13 cellular contexts compared by ENCODE assay signal in genomic region chr7:7156663-7157062, GRCh38. TPM values are rescaled to one million over a fixed set of nuclear protein-coding genes. Genes with fewer than 3 reads are reported as not detected.
DNase-seq lines count a peak whose midpoint lies in the region; ATAC-seq and TF ChIP-seq lines count a peak whose summit lies in the region.
"Had no signal": no experiment of that assay in that cellular context is flagged by ENCODE, and none has a peak within 500 bp of the region (broad histone marks: within the 10 kb centered on the region; RNA-seq: fewer than 3 reads in every experiment).

No MANE protein-coding gene starts in this region.

- TF ChIP-seq CTCF in DND-41 (IDR thresholded peaks at IDR 0.05; ENCODE audit: borderline replicate concordance, extremely low read depth, low read length, poor library complexity, severe bottlenecking) = no peak

- DNase-seq in DND-41 (peak; percentile 53), Karpas-422 (peak; percentile 11), aorta (no peak)
- DNase-seq in activated T-helper 2 cell treated with anti-CD3 and anti-CD28 coated beads, Interferon-gamma antibody, Interleukin-2, Interleukin-4, amounts not matched to agents 10 μg/mL and 5 μg/mL and 100 μg/mL, durations not matched to agents 14 hours and 24 hours and 36 hours (ENCODE audit: low spot score) = no peak
- peak in 3 of 9 donors; percentile 14 to 30 (median 18) for DNase-seq in naive thymus-derived CD4-positive, alpha-beta T cell
- DNase-seq: amygdala, Caco-2, NCI-H1436 treated with DMSO at 0.1 percent for 48 hours, NCI-H82 had no signal

- peaks cover 10% of the 10 kb centered on the region for H3K9me3 ChIP-seq in DND-41 (ENCODE audit: insufficient read depth, low read length, severe bottlenecking)
- H3K9me3 ChIP-seq in Karpas-422 (ENCODE audit: low read length) = no peaks in the 10 kb centered on the region
- peaks cover 0 to 5% (median 0%) of the 10 kb centered on the region in 3 experiments for H3K9me3 ChIP-seq in naive thymus-derived CD4-positive, alpha-beta T cell (ENCODE audit: control insufficient read depth in 2 of 3, low read length in 3 of 3)
- no peaks in the 10 kb centered on the region for H3K9me3 ChIP-seq in aorta (ENCODE audit: control insufficient read depth, low read length)
- H3K9me3 ChIP-seq: thoracic aorta had no signal

- intact Hi-C loops in activated T-helper 2 cell treated with anti-CD3 and anti-CD28 coated beads, Interferon-gamma antibody, Interleukin-2, Interleukin-4, amounts not matched to agents 10 μg/mL and 5 μg/mL and 100 μg/mL, durations not matched to agents 14 hours and 24 hours and 36 hours (cut with micrococcal nuclease) = loop anchor here (1.0 to 10.0 kb wide), 2 partner anchors 26 to 808 kb away; partner anchors contain the start of genes C1GALT1 and GLCCI1
- intact Hi-C loops in naive thymus-derived CD4-positive, alpha-beta T cell (cut with micrococcal nuclease) = loop anchor here (1.0 to 2.0 kb wide), 6 partner anchors 9 to 484 kb away; partner anchors contain the start of genes C1GALT1 (in 2 of the 2), MIOS (in 1 of the 2) and UMAD1 (in 1 of the 2)
- intact Hi-C loops in aorta (cut with DNase I) = no loop called here

- CTCF ChIA-PET in naive thymus-derived CD4-positive, alpha-beta T cell (lab: Charles Lee) = interaction anchor here (0.7 to 2.4 kb wide), 4 partner anchors 26 to 53 kb away, joined by 3 to 21 read pairs (median 4); partner anchors contain the start of gene C1GALT1

- H3K27me3 ChIP-seq in DND-41 (ENCODE audit: insufficient read depth, low read length, poor library complexity) (no peaks in the 10 kb centered on the region), Karpas-422 (ENCODE audit: low read length) (no peaks in the 10 kb centered on the region), aorta (ENCODE audit: control insufficient read depth in 1 of 2, insufficient read depth in 2 of 2, low read length in 1 of 2) (no peaks in the 10 kb centered on the region)
- H3K27me3 ChIP-seq in naive thymus-derived CD4-positive, alpha-beta T cell (ENCODE audit: control insufficient read depth in 2 of 2, insufficient read depth in 2 of 2, low read length in 2 of 2) = no peaks in the 10 kb centered on the region

- no peaks in the 10 kb centered on the region for H3K36me3 ChIP-seq in DND-41 (ENCODE audit: insufficient read depth, low read length)
- H3K36me3 ChIP-seq in Karpas-422 (ENCODE audit: insufficient read depth, low read length) = no peaks in the 10 kb centered on the region
- H3K36me3 ChIP-seq in naive thymus-derived CD4-positive, alpha-beta T cell (ENCODE audit: control insufficient read depth in 2 of 3, insufficient read depth in 3 of 3, low read length in 3 of 3) = no peaks in the 10 kb centered on the region
- no peaks in the 10 kb centered on the region for H3K36me3 ChIP-seq in aorta (ENCODE audit: control insufficient read depth in 1 of 2, insufficient read depth in 2 of 2, low read length in 1 of 2)
- H3K36me3 ChIP-seq: thoracic aorta had no signal

- H3K9me3 Mint-ChIP-seq in activated T-helper 2 cell treated with anti-CD3 and anti-CD28 coated beads, Interferon-gamma antibody, Interleukin-2, Interleukin-4, amounts not matched to agents 10 μg/mL and 5 μg/mL and 100 μg/mL, durations not matched to agents 14 hours and 24 hours and 36 hours = peaks cover 44% of the 10 kb centered on the region
- H3K9me3 Mint-ChIP-seq in naive thymus-derived CD4-positive, alpha-beta T cell = peaks cover 0 to 30% (median 12%) of the 10 kb centered on the region in 11 donors

- H3K79me2 ChIP-seq in DND-41 (ENCODE audit: insufficient read depth, low read length) (peaks cover 24% of the 10 kb centered on the region), Karpas-422 (ENCODE audit: low read length) (no peaks in the 10 kb centered on the region)

- no peaks in the 10 kb centered on the region for H3K27me3 Mint-ChIP-seq in activated T-helper 2 cell treated with anti-CD3 and anti-CD28 coated beads, Interferon-gamma antibody, Interleukin-2, Interleukin-4, amounts not matched to agents 10 μg/mL and 5 μg/mL and 100 μg/mL, durations not matched to agents 14 hours and 24 hours and 36 hours (ENCODE audit: low read depth)
- H3K27me3 Mint-ChIP-seq in naive thymus-derived CD4-positive, alpha-beta T cell = no peaks in the 10 kb centered on the region

- H3K4me2 ChIP-seq in DND-41 (ENCODE audit: insufficient read depth, low read length) (peak overlapping the region; percentile 76), Karpas-422 (ENCODE audit: low read depth, low read length, poor library complexity, severe bottlenecking) (no peak overlapping the region)

- peaks cover 49% of the 10 kb centered on the region for H3K4me1 Mint-ChIP-seq in activated T-helper 2 cell treated with anti-CD3 and anti-CD28 coated beads, Interferon-gamma antibody, Interleukin-2, Interleukin-4, amounts not matched to agents 10 μg/mL and 5 μg/mL and 100 μg/mL, durations not matched to agents 14 hours and 24 hours and 36 hours (ENCODE audit: low read depth)
- peaks cover 46 to 85% (median 76%) of the 10 kb centered on the region in 7 donors for H3K4me1 Mint-ChIP-seq in naive thymus-derived CD4-positive, alpha-beta T cell

- POLR2A ChIA-PET in naive thymus-derived CD4-positive, alpha-beta T cell (lab: Charles Lee) = interaction anchor here (0.5 to 4.9 kb wide), 12 partner anchors 8 to 867 kb away, joined by 3 to 109 read pairs (median 4); partner anchors contain the start of gene C1GALT1

- H3K27ac ChIP-seq in DND-41 (ENCODE audit: low read length) (peak overlapping the region; percentile 94), Karpas-422 (ENCODE audit: low read length) (no peak overlapping the region), aorta (ENCODE audit: low read depth in 1 of 2, low read length in 2 of 2) (no peak overlapping the region)
- H3K27ac ChIP-seq in naive thymus-derived CD4-positive, alpha-beta T cell (ENCODE audit: low read depth, low read length) = peak overlapping the region; percentile 67
- H3K27ac ChIP-seq: SK-N-MC, thoracic aorta had no signal

- H3K27ac Mint-ChIP-seq in activated T-helper 2 cell treated with anti-CD3 and anti-CD28 coated beads, Interferon-gamma antibody, Interleukin-2, Interleukin-4, amounts not matched to agents 10 μg/mL and 5 μg/mL and 100 μg/mL, durations not matched to agents 14 hours and 24 hours and 36 hours = peak overlapping the region; percentile 80
- H3K27ac Mint-ChIP-seq in naive thymus-derived CD4-positive, alpha-beta T cell = peak overlapping the region; percentile 81 to 99 (median 92)

- ATAC-seq in DND-41 (ENCODE audit: insufficient read depth, low read depth) (peak; percentile 36), GM21786 (IDR thresholded peaks at IDR 0.05; ENCODE audit: unreplicated experiment) (no peak), HG03159 (IDR thresholded peaks at IDR 0.05; ENCODE audit: unreplicated experiment) (no peak), aorta (ENCODE audit: low FRiP score) (no peak)
- ATAC-seq in naive thymus-derived CD4-positive, alpha-beta T cell = no peak

- H4K20me1 ChIP-seq in DND-41 (ENCODE audit: insufficient read depth, low read length) (no peaks in the 10 kb centered on the region), Karpas-422 (ENCODE audit: insufficient read depth, low read depth, low read length) (no peaks in the 10 kb centered on the region)

- no peaks in the 10 kb centered on the region for H3K9me2 ChIP-seq in Karpas-422 (replicated peaks; ENCODE audit: insufficient read depth, low read length)

- H3K4me3 Mint-ChIP-seq in activated T-helper 2 cell treated with anti-CD3 and anti-CD28 coated beads, Interferon-gamma antibody, Interleukin-2, Interleukin-4, amounts not matched to agents 10 μg/mL and 5 μg/mL and 100 μg/mL, durations not matched to agents 14 hours and 24 hours and 36 hours (ENCODE audit: low read depth) = peak overlapping the region; percentile 24
- peak overlapping the region; percentile 51 to 90 (median 79) for H3K4me3 Mint-ChIP-seq in naive thymus-derived CD4-positive, alpha-beta T cell

- peak overlapping the region; percentile 5 to 54; a peak in 3 of 4 replicates for H3K4me3 ChIP-seq in DND-41 (ENCODE audit: low read depth in 1 of 2, low read length in 2 of 2)
- H3K4me3 ChIP-seq in Karpas-422 (ENCODE audit: low read length) = no peak overlapping the region
- peak overlapping the region; percentile 51 for H3K4me3 ChIP-seq in naive thymus-derived CD4-positive, alpha-beta T cell (ENCODE audit: low read length)
- no peak overlapping the region for H3K4me3 ChIP-seq in aorta (ENCODE audit: low read length in 2 of 2)
- H3K4me3 ChIP-seq: SK-N-MC, thoracic aorta had no signal

- H3K36me3 Mint-ChIP-seq in activated T-helper 2 cell treated with anti-CD3 and anti-CD28 coated beads, Interferon-gamma antibody, Interleukin-2, Interleukin-4, amounts not matched to agents 10 μg/mL and 5 μg/mL and 100 μg/mL, durations not matched to agents 14 hours and 24 hours and 36 hours (ENCODE audit: low read depth) = peaks cover 40% of the 10 kb centered on the region
- peaks cover 0 to 47% (median 4%) of the 10 kb centered on the region in 5 donors for H3K36me3 Mint-ChIP-seq in naive thymus-derived CD4-positive, alpha-beta T cell

- whole genome bisulfite sequencing in aorta, 2 donors = 68 to 75% methylated on average over 4 of the region's 4 CpGs

- H2AFZ ChIP-seq in DND-41 (ENCODE audit: low read depth, low read length) (peak overlapping the region; percentile 43), Karpas-422 (ENCODE audit: low read length) (no peak overlapping the region)

- H3K4me1 ChIP-seq in DND-41 (ENCODE audit: insufficient read depth, low read length) (peaks cover 49% of the 10 kb centered on the region), Karpas-422 (ENCODE audit: low read length) (peaks cover 15% of the 10 kb centered on the region), aorta (ENCODE audit: control insufficient read depth in 1 of 2, insufficient read depth in 2 of 2, low read length in 2 of 2) (no peaks in the 10 kb centered on the region)
- H3K4me1 ChIP-seq in naive thymus-derived CD4-positive, alpha-beta T cell (ENCODE audit: control insufficient read depth in 2 of 2, insufficient read depth in 2 of 2, low read length in 2 of 2) = peaks cover 34 to 51% of the 10 kb centered on the region in 2 donors

- H3K9ac ChIP-seq in DND-41 (ENCODE audit: low read depth, low read length) (peak overlapping the region; percentile 67), Karpas-422 (ENCODE audit: low read length) (no peak overlapping the region)

RNA-seq across cellular contexts. Expression of gene C1GALT1, which starts 25.7 kb away (rescaled TPM):
- 36.7 and 54.1 TPM in 2 replicates for total RNA-seq in Karpas-422 (2014; rRNA removed; shearing (Covaris generic); ENCODE audit: low replicate concordance)
- 37.1 and 37.6 TPM in 2 replicates for total RNA-seq in activated T-helper 2 cell treated with anti-CD3 and anti-CD28 coated beads, Interferon-gamma antibody, Interleukin-2, Interleukin-4, amounts not matched to agents 10 μg/mL and 5 μg/mL and 100 μg/mL, durations not matched to agents 14 hours and 24 hours and 36 hours
- 10 to 100 TPM; 51.4 to 60.1 (median 55.6) TPM for total RNA-seq in naive thymus-derived CD4-positive, alpha-beta T cell
- polyA plus RNA-seq in naive thymus-derived CD4-positive, alpha-beta T cell = 10 to 100 TPM; 47.9 to 54.5 TPM
- 10 to 100 TPM; 21.9 to 43.8 TPM for total RNA-seq in aorta
- polyA plus RNA-seq in aorta = 1 to 10 TPM; 3.4 to 5.0 TPM

Comparison
In these comparisons a context has a peak if more than half of its experiments do, and no peak if none do; other contexts are left out.
1. DNase-seq: peak in DND-41 (single experiment) and Karpas-422 (single experiment); none in activated T-helper 2 cell treated with anti-CD3 and anti-CD28 coated beads, Interferon-gamma antibody, Interleukin-2, Interleukin-4, amounts not matched to agents 10 μg/mL and 5 μg/mL and 100 μg/mL, durations not matched to agents 14 hours and 24 hours and 36 hours (single experiment) and aorta (0 of 2).
2. H3K27ac ChIP-seq: peak in DND-41 (single experiment) and naive thymus-derived CD4-positive, alpha-beta T cell (single experiment); none in Karpas-422 (single experiment) and aorta (0 of 2).
3. H3K4me3 ChIP-seq: peak in DND-41 (2 of 2) and naive thymus-derived CD4-positive, alpha-beta T cell (single experiment); none in Karpas-422 (single experiment) and aorta (0 of 2).
4. intact Hi-C loops: an anchor here in activated T-helper 2 cell treated with anti-CD3 and anti-CD28 coated beads, Interferon-gamma antibody, Interleukin-2, Interleukin-4, amounts not matched to agents 10 μg/mL and 5 μg/mL and 100 μg/mL, durations not matched to agents 14 hours and 24 hours and 36 hours (1.0 to 10.0 kb wide) and naive thymus-derived CD4-positive, alpha-beta T cell (1.0 to 2.0 kb wide); none called in aorta.